20 cellular contexts compared by ENCODE assay signal in genomic region chr12:120892265-120892664, GRCh38. TPM values are rescaled to one million over a fixed set of nuclear protein-coding genes. Genes with fewer than 3 reads are reported as not detected.
A peak's percentile ranks its signal among the peaks of the same experiment; 100 is the strongest.
DNase-seq lines count a peak whose midpoint lies in the region; ATAC-seq and TF ChIP-seq lines count a peak whose summit lies in the region.
"Had no signal": no experiment of that assay in that cellular context is flagged by ENCODE, and none has a peak within 500 bp of the region (broad histone marks: within the 10 kb centered on the region; RNA-seq: fewer than 3 reads in every experiment).

No MANE protein-coding gene starts in this region.

- no peaks in the 10 kb centered on the region for H3K9me3 Mint-ChIP-seq in activated CD8-positive, alpha-beta T cell treated with anti-CD3 and anti-CD28 coated beads for 36 hours
- no peaks in the 10 kb centered on the region for H3K9me3 Mint-ChIP-seq in activated CD8-positive, alpha-beta T cell treated with anti-CD3 and anti-CD28 coated beads, Interleukin-2, amount 10 ng/mL, durations not matched to agents 7 days and 5 days (ENCODE audit: insufficient read depth)
- H3K9me3 Mint-ChIP-seq in activated T-helper 17 cell treated with anti-CD3 and anti-CD28 coated beads, Interleukin-2, amount 50 U/mL, for 72 hours = no peaks in the 10 kb centered on the region
- H3K9me3 Mint-ChIP-seq: CD8-positive, alpha-beta T cell; IgD-negative memory B cell had no signal

- intact Hi-C loops in activated CD8-positive, alpha-beta T cell treated with anti-CD3 and anti-CD28 coated beads for 36 hours (cut with micrococcal nuclease) = no loop called here

- no peaks in the 10 kb centered on the region for H3K27me3 Mint-ChIP-seq in activated CD8-positive, alpha-beta T cell treated with anti-CD3 and anti-CD28 coated beads for 36 hours
- no peaks in the 10 kb centered on the region for H3K27me3 Mint-ChIP-seq in activated CD8-positive, alpha-beta T cell treated with anti-CD3 and anti-CD28 coated beads, Interleukin-2, amount 10 ng/mL, durations not matched to agents 7 days and 5 days (ENCODE audit: low read depth)
- no peaks in the 10 kb centered on the region for H3K27me3 Mint-ChIP-seq in activated T-helper 17 cell treated with anti-CD3 and anti-CD28 coated beads, Interleukin-2, amount 50 U/mL, for 72 hours
- H3K27me3 Mint-ChIP-seq: IgD-negative memory B cell had no signal

- ATAC-seq in activated CD8-positive, alpha-beta T cell treated with anti-CD3 and anti-CD28 coated beads for 36 hours = peak; percentile 77
- no peak for ATAC-seq in activated CD8-positive, alpha-beta T cell treated with anti-CD3 and anti-CD28 coated beads, Interleukin-2, amount 10 ng/mL, durations not matched to agents 7 days and 5 days
- no peak for ATAC-seq in activated T-helper 17 cell treated with anti-CD3 and anti-CD28 coated beads, Interleukin-2, amount 50 U/mL, for 72 hours (replicated peaks)
- ATAC-seq: CD8-positive, alpha-beta T cell; esophagus mucosa; HCT116 had no signal

- peaks cover 44% of the 10 kb centered on the region for H3K4me1 Mint-ChIP-seq in activated CD8-positive, alpha-beta T cell treated with anti-CD3 and anti-CD28 coated beads for 36 hours (ENCODE audit: low read depth)
- peaks cover 36% of the 10 kb centered on the region for H3K4me1 Mint-ChIP-seq in activated CD8-positive, alpha-beta T cell treated with anti-CD3 and anti-CD28 coated beads, Interleukin-2, amount 10 ng/mL, durations not matched to agents 7 days and 5 days (ENCODE audit: low read depth)
- peaks cover 35% of the 10 kb centered on the region for H3K4me1 Mint-ChIP-seq in activated T-helper 17 cell treated with anti-CD3 and anti-CD28 coated beads, Interleukin-2, amount 50 U/mL, for 72 hours

- CTCF ChIA-PET in activated CD8-positive, alpha-beta T cell treated with anti-CD3 and anti-CD28 coated beads for 36 hours (lab: Charles Lee) = interaction anchor here (2.2 kb wide), 1 partner anchor 11 kb away, joined by 14 read pairs; the partner anchor contains the start of gene SPPL3
- CTCF ChIA-PET in activated CD8-positive, alpha-beta T cell treated with anti-CD3 and anti-CD28 coated beads, Interleukin-2, amount 10 ng/mL, durations not matched to agents 7 days and 5 days (lab: Charles Lee) = interaction anchor here (1.4 kb wide), 1 partner anchor 10 kb away, joined by 5 read pairs; no protein-coding TSS in a partner anchor

- H3K27me3 ChIP-seq in neutrophil = no peaks in the 10 kb centered on the region
- H3K27me3 ChIP-seq: pancreas had no signal

- no peaks in the 10 kb centered on the region for H3K36me3 ChIP-seq in neutrophil
- H3K36me3 ChIP-seq: pancreas, thoracic aorta had no signal

- DNase-seq in activated CD8-positive, alpha-beta T cell treated with anti-CD3 and anti-CD28 coated beads for 36 hours = peak; percentile 13
- DNase-seq in activated CD8-positive, alpha-beta T cell treated with anti-CD3 and anti-CD28 coated beads, Interleukin-2, amount 10 ng/mL, durations not matched to agents 7 days and 5 days = no peak
- DNase-seq in NOMO-1 (lab: John Stamatoyannopoulos, UW; ENCODE audit: unreplicated experiment in 2 of 2) (peak; percentile 44 to 91), KG1 (lab: John Stamatoyannopoulos, UW) (no peak), NCI-H1436 treated with DMSO at 0.1 percent for 48 hours (lab: John Stamatoyannopoulos, UW) (no peak)
- no peak for DNase-seq in stimulated activated CD4-positive, alpha-beta T cell treated with anti-CD3 and anti-CD28 coated beads, Interleukin-2, amount 100 ng/mL, for 24 hours
- DNase-seq: 8988T; activated CD4-positive, alpha-beta T cell treated with anti-CD3 and anti-CD28 coated beads, Interleukin-2, amount 50 U/mL, for 1 hour; aorta; CD8-positive, alpha-beta T cell; cortex of kidney; kidney; NCI-H526; pancreas had no signal

- H3K27ac Mint-ChIP-seq in activated CD8-positive, alpha-beta T cell treated with anti-CD3 and anti-CD28 coated beads for 36 hours = peak overlapping the region; percentile 62
- no peak overlapping the region for H3K27ac Mint-ChIP-seq in activated CD8-positive, alpha-beta T cell treated with anti-CD3 and anti-CD28 coated beads, Interleukin-2, amount 10 ng/mL, durations not matched to agents 7 days and 5 days
- H3K27ac Mint-ChIP-seq in activated T-helper 17 cell treated with anti-CD3 and anti-CD28 coated beads, Interleukin-2, amount 50 U/mL, for 72 hours = peak overlapping the region; percentile 58
- H3K27ac Mint-ChIP-seq: CD8-positive, alpha-beta T cell had no signal

- no peak for TF ChIP-seq CTCF in activated CD8-positive, alpha-beta T cell treated with anti-CD3 and anti-CD28 coated beads for 36 hours (IDR thresholded peaks at IDR 0.05)
- no peak for TF ChIP-seq CTCF in neutrophil (IDR thresholded peaks at IDR 0.05)

- no peak overlapping the region for H3K4me3 ChIP-seq in neutrophil (ENCODE audit: low read depth in 1 of 2, low read length in 1 of 2)
- H3K4me3 ChIP-seq: pancreas, thoracic aorta had no signal

- H3K4me3 Mint-ChIP-seq in activated CD8-positive, alpha-beta T cell treated with anti-CD3 and anti-CD28 coated beads for 36 hours = no peak overlapping the region
- H3K4me3 Mint-ChIP-seq in activated CD8-positive, alpha-beta T cell treated with anti-CD3 and anti-CD28 coated beads, Interleukin-2, amount 10 ng/mL, durations not matched to agents 7 days and 5 days = no peak overlapping the region
- H3K4me3 Mint-ChIP-seq in activated T-helper 17 cell treated with anti-CD3 and anti-CD28 coated beads, Interleukin-2, amount 50 U/mL, for 72 hours = peak overlapping the region; percentile 7
- H3K4me3 Mint-ChIP-seq: CD8-positive, alpha-beta T cell; IgD-negative memory B cell had no signal

- POLR2A ChIA-PET in activated CD8-positive, alpha-beta T cell treated with anti-CD3 and anti-CD28 coated beads for 36 hours (lab: Charles Lee) = no interaction called here
- POLR2A ChIA-PET in activated CD8-positive, alpha-beta T cell treated with anti-CD3 and anti-CD28 coated beads, Interleukin-2, amount 10 ng/mL, durations not matched to agents 7 days and 5 days (lab: Charles Lee) = no interaction called here

- peaks cover 19 to 20% of the 10 kb centered on the region in 2 experiments for H3K4me1 ChIP-seq in neutrophil (ENCODE audit: control insufficient read depth in 1 of 2, insufficient read depth in 1 of 2, low read depth in 1 of 2, low read length in 1 of 2)
- H3K4me1 ChIP-seq: pancreas had no signal

- H3K27ac ChIP-seq in neutrophil = peak overlapping the region; percentile 73
- H3K27ac ChIP-seq: pancreas, thoracic aorta had no signal

- H3K9me3 ChIP-seq in neutrophil = no peaks in the 10 kb centered on the region
- H3K9me3 ChIP-seq: pancreas, thoracic aorta had no signal

- H3K36me3 Mint-ChIP-seq in activated CD8-positive, alpha-beta T cell treated with anti-CD3 and anti-CD28 coated beads for 36 hours (ENCODE audit: low read depth) = peaks cover 12% of the 10 kb centered on the region
- peaks cover 12% of the 10 kb centered on the region for H3K36me3 Mint-ChIP-seq in activated CD8-positive, alpha-beta T cell treated with anti-CD3 and anti-CD28 coated beads, Interleukin-2, amount 10 ng/mL, durations not matched to agents 7 days and 5 days (ENCODE audit: low read depth)
- peaks cover 29% of the 10 kb centered on the region for H3K36me3 Mint-ChIP-seq in activated T-helper 17 cell treated with anti-CD3 and anti-CD28 coated beads, Interleukin-2, amount 50 U/mL, for 72 hours (ENCODE audit: low read depth)

RNA-seq across cellular contexts. Expression of gene SPPL3, which starts 11.9 kb away (rescaled TPM):
- 10 to 100 TPM; 19.8 to 20.8 TPM for total RNA-seq in activated CD8-positive, alpha-beta T cell treated with anti-CD3 and anti-CD28 coated beads for 36 hours
- total RNA-seq in activated CD8-positive, alpha-beta T cell treated with anti-CD3 and anti-CD28 coated beads, Interleukin-2, amount 10 ng/mL, durations not matched to agents 7 days and 5 days = 10 to 100 TPM; 23.3 to 27.8 TPM
- total RNA-seq in activated T-helper 17 cell treated with anti-CD3 and anti-CD28 coated beads, Interleukin-2, amount 50 U/mL, for 72 hours = 10 to 100 TPM; 33.7 to 34.5 TPM

Comparison
In these comparisons a context has a peak if more than half of its experiments do, and no peak if none do; other contexts are left out.
1. DNase-seq: peak in activated CD8-positive, alpha-beta T cell treated with anti-CD3 and anti-CD28 coated beads for 36 hours (single experiment) and NOMO-1 (2 of 2); none in activated CD8-positive, alpha-beta T cell treated with anti-CD3 and anti-CD28 coated beads, Interleukin-2, amount 10 ng/mL, durations not matched to agents 7 days and 5 days (single experiment), stimulated activated CD4-positive, alpha-beta T cell treated with anti-CD3 and anti-CD28 coated beads, Interleukin-2, amount 100 ng/mL, for 24 hours (0 of 2), KG1 (single experiment) and NCI-H1436 treated with DMSO at 0.1 percent for 48 hours (single experiment).